ENCODE assay signal across 8 cellular contexts in the genomic region with DNA sequence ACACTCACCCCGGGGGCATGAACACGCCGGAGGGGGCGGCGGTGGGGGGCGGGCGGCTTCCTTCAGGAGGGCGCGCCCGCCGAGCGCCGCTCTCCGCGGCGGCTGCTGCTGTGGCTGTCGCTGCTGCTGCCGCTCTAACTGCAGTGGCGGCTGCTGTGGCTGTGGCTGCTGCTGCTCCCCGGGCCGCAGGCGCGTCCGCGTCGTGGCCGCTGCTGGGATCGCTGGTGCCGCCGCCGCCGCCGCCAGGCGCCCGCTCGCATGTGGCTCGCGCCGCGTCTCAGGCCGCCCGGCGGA. TPM values are rescaled to one million over a fixed set of nuclear protein-coding genes. Genes with fewer than 3 reads are reported as not detected.
A peak's percentile ranks its signal among the peaks of the same experiment; 100 is the strongest.
DNase-seq lines count a peak whose midpoint lies in the region; ATAC-seq and TF ChIP-seq lines count a peak whose summit lies in the region.

A gene with protein sequence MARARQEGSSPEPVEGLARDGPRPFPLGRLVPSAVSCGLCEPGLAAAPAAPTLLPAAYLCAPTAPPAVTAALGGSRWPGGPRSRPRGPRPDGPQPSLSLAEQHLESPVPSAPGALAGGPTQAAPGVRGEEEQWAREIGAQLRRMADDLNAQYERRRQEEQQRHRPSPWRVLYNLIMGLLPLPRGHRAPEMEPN (minus strand): TSS at position 279 of the 294 bp plus-strand sequence. CDS start 2,768 bp downstream, outside the sequence.

- no peak for TF ChIP-seq EP300 in upper lobe of left lung (IDR thresholded peaks at IDR 0.05)

- peak within 1 kb of the TSS; percentile 57 for H3K4me3 Mint-ChIP-seq in activated naive CD4-positive, alpha-beta T cell treated with anti-CD3 and anti-CD28 coated beads, Interleukin-2, amount 50 U/mL, for 24 hours

- H3K27ac Mint-ChIP-seq in activated naive CD4-positive, alpha-beta T cell treated with anti-CD3 and anti-CD28 coated beads, Interleukin-2, amount 50 U/mL, for 24 hours = peak within 1 kb of the TSS; percentile 73

- peak in 3 of 4 donors; percentile 43 to 84 (median 73) for TF ChIP-seq POLR2A in upper lobe of left lung (IDR thresholded peaks at IDR 0.05)

- no peaks in the 10 kb centered on the region for H3K9me3 ChIP-seq in lower lobe of right lung
- H3K9me3 ChIP-seq in upper lobe of left lung = no peaks in the 10 kb centered on the region

- H3K27ac ChIP-seq in lower lobe of right lung (peak within 1 kb of the TSS; percentile 89), upper lobe of left lung (peak within 1 kb of the TSS; percentile 98 to 100 (median 100))

- H3K36me3 Mint-ChIP-seq in activated naive CD4-positive, alpha-beta T cell treated with anti-CD3 and anti-CD28 coated beads, Interleukin-2, amount 50 U/mL, for 24 hours = no peaks in the 10 kb centered on the region

- in situ Hi-C loops in astrocyte of the cerebellum (cut with HindIII; ENCODE audit: low sequenced_read_pairs) = no loop called here

- no CpG with 5 or more reads among the region's 43 CpGs for WGBS in upper lobe of left lung, 2 donors

- no peaks in the 10 kb centered on the region for H3K36me3 ChIP-seq in lower lobe of right lung
- no peaks in the 10 kb centered on the region for H3K36me3 ChIP-seq in upper lobe of left lung

- peaks cover 27% of the 10 kb centered on the region for H3K4me1 Mint-ChIP-seq in activated naive CD4-positive, alpha-beta T cell treated with anti-CD3 and anti-CD28 coated beads, Interleukin-2, amount 50 U/mL, for 24 hours

- no peak for DNase-seq in activated naive CD4-positive, alpha-beta T cell treated with anti-CD3 and anti-CD28 coated beads, Interleukin-2, amount 50 U/mL, for 16 hours
- DNase-seq in astrocyte of the cerebellum (ENCODE audit: low read depth) = no peak
- no peak for DNase-seq in lower lobe of right lung
- DNase-seq in upper lobe of left lung = no peak
- no peak for DNase-seq in NCI-H524 (lab: John Stamatoyannopoulos, UW)

- intact Hi-C loops in lower lobe of right lung (cut with DNase I) = no loop called here

- H3K4me1 ChIP-seq in lower lobe of right lung = peaks cover 41% of the 10 kb centered on the region
- H3K4me1 ChIP-seq in upper lobe of left lung = peaks cover 41 to 69% (median 54%) of the 10 kb centered on the region in 4 donors

- no peaks in the 10 kb centered on the region for H3K27me3 ChIP-seq in lower lobe of right lung (ENCODE audit: low read depth)
- H3K27me3 ChIP-seq in upper lobe of left lung = no peaks in the 10 kb centered on the region

- no peaks in the 10 kb centered on the region for H3K9me3 Mint-ChIP-seq in activated naive CD4-positive, alpha-beta T cell treated with anti-CD3 and anti-CD28 coated beads, Interleukin-2, amount 50 U/mL, for 24 hours

- H3K4me3 ChIP-seq in astrocyte of the cerebellum (ENCODE audit: low read depth, low read length) (peak within 1 kb of the TSS; percentile 87), lower lobe of right lung (peak within 1 kb of the TSS; percentile 91), upper lobe of left lung (peak within 1 kb of the TSS; percentile 90 to 99 (median 99))

- H3K27me3 Mint-ChIP-seq in activated naive CD4-positive, alpha-beta T cell treated with anti-CD3 and anti-CD28 coated beads, Interleukin-2, amount 50 U/mL, for 24 hours = no peaks in the 10 kb centered on the region

- TF ChIP-seq CTCF in astrocyte of the cerebellum (IDR thresholded peaks at IDR 0.05; ENCODE audit: low read depth, low read length, missing control alignments) = no peak
- TF ChIP-seq CTCF in lower lobe of right lung (IDR thresholded peaks at IDR 0.05) = no peak
- TF ChIP-seq CTCF in upper lobe of left lung (IDR thresholded peaks at IDR 0.05) = no peak

- ATAC-seq in lower lobe of right lung = no peak
- ATAC-seq in upper lobe of left lung (ENCODE audit: low FRiP score in 2 of 2) = no peak
- no peak for ATAC-seq in HG02973 (IDR thresholded peaks at IDR 0.05; ENCODE audit: unreplicated experiment)
- ATAC-seq in HG02884 (IDR thresholded peaks at IDR 0.05; ENCODE audit: unreplicated experiment) = no peak

RNA-seq across cellular contexts. Expression of the gene that starts here (rescaled TPM):
- total RNA-seq in lower lobe of right lung (18.5 TPM), upper lobe of left lung (10 to 100 TPM in 4 of 6 donors, 1 to 10 TPM in 2; 7.4 to 29.3 (median 15.9) TPM)
